Comparison of ENCODE assay signal across 1 cellular context in the genomic region with DNA sequence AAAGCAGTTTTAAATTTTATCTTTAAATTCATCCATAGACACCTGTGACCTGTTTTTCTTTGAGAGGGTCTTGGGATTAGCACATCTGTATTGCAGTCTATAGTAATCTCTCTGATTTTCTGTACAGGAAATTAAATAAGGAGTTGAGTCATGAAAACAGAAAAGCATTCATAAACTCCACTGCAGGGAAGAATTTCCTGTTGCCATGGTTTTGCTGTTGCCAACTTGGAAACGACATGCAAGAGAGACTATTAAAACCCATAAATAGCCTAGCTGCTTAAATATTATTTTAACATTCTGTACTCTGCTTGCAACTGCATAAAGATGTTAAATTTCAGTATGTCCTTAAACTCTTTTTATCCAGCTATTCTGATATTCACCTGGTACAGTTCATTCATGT.
TF ChIP-seq lines count a peak whose summit lies in the region.

No MANE protein-coding gene starts in this region.

TF ChIP-seq in SK-N-SH, 30 proteins besides CTCF, POLR2A, EP300 and RAD21 (continued from another document):
- no peak for TF ChIP-seq USF2 (IDR thresholded peaks at IDR 0.05; ENCODE audit: borderline replicate concordance, low read depth, low read length)
- 0 out of 2 replicates have a peak, but pooled peaks have one; percentile 27 for TF ChIP-seq RFX5 (IDR thresholded peaks at IDR 0.05; ENCODE audit: low read length)
- no peak for TF ChIP-seq NFIC (IDR thresholded peaks at IDR 0.05; ENCODE audit: borderline replicate concordance)
- peak; percentile 71 for TF ChIP-seq MXI1 (IDR thresholded peaks at IDR 0.05; ENCODE audit: low read depth, low read length)
- peak; percentile 33; the same call in 1 of the 2 replicates for TF ChIP-seq JUND (IDR thresholded peaks at IDR 0.05)
- peak; percentile 46 for TF ChIP-seq TCF12 (IDR thresholded peaks at IDR 0.05)
- no peak for TF ChIP-seq TEAD4 (IDR thresholded peaks at IDR 0.05; ENCODE audit: borderline replicate concordance, insufficient read depth)
